In genomic region chr5:42768106-42768504, GRCh38 we compare ENCODE assay signal across 6 cellular contexts. TPM values are rescaled to one million over a fixed set of nuclear protein-coding genes. Genes with fewer than 3 reads are reported as not detected.
"Had no signal": no experiment of that assay in that cellular context is flagged by ENCODE, and none has a peak within 500 bp of the region (broad histone marks: within the 10 kb centered on the region; RNA-seq: fewer than 3 reads in every experiment).

No MANE protein-coding gene starts in this region.

- H3K4me3 ChIP-seq: GM23338, K562 had no signal

- DNase-seq: H9 had no signal

- ATAC-seq: GM23338 had no signal

- H2AFZ ChIP-seq: GM23338 had no signal

- H3K4me2 ChIP-seq: GM23338 had no signal

- FAIRE-seq: H1, HTR-8/SVneo had no signal

RNA-seq across cellular contexts. Expression of gene CCDC152, which starts 11.5 kb away (rescaled TPM):
- total RNA-seq: HT-29 had no signal
